ENCODE assay signal across 22 cellular contexts in genomic region chr10:71369602-71370001, GRCh38. TPM values are rescaled to one million over a fixed set of nuclear protein-coding genes. Genes with fewer than 3 reads are reported as not detected.
DNase-seq lines count a peak whose midpoint lies in the region; ATAC-seq, FAIRE-seq and TF ChIP-seq lines count a peak whose summit lies in the region.
"Had no signal": no experiment of that assay in that cellular context is flagged by ENCODE, and none has a peak within 500 bp of the region (broad histone marks: within the 10 kb centered on the region; RNA-seq: fewer than 3 reads in every experiment).

No MANE protein-coding gene starts in this region.

- BruUV-seq in HepG2 (replicated peaks; lab: Mats Ljungman, UMichigan): no TSS peak

- H2AFZ ChIP-seq in HepG2 (ENCODE audit: low read length): no peak overlapping the region
- H2AFZ ChIP-seq: GM23338 had no signal

- no peaks in the 10 kb centered on the region for H3K9me3 Mint-ChIP-seq in dendritic cell treated with granulocyte-macrophage colony-stimulating factor and Interleukin-4, amounts not matched to agents 40 ng/mL and 50 ng/mL, for 4 days
- H3K9me3 Mint-ChIP-seq: CD4-positive, alpha-beta T cell; CD8-positive, alpha-beta memory T cell; GM23338; HFFc6 had no signal

- H3K9me3 ChIP-seq in HepG2 (ENCODE audit: low read length): no peaks in the 10 kb centered on the region
- no peaks in the 10 kb centered on the region for H3K9me3 ChIP-seq in right lobe of liver
- H3K9me3 ChIP-seq in spleen: no peaks in the 10 kb centered on the region
- H3K9me3 ChIP-seq in gastroesophageal sphincter: no peaks in the 10 kb centered on the region
- H3K9me3 ChIP-seq in vagina: no peaks in the 10 kb centered on the region
- H3K9me3 ChIP-seq: BLaER1, HAP-1 had no signal

- ATAC-seq in HepG2 (no peak), right lobe of liver (no peak), gastroesophageal sphincter (no peak)
- ATAC-seq: GM23338 had no signal

- in situ Hi-C loops in HepG2 (cut with HindIII; ENCODE audit: extremely low pct_ligation_motif_present, low pct_unique_long_range_greater_than_20kb): no loop called here

- intact Hi-C loops in HepG2 (cut with micrococcal nuclease; ENCODE audit: unreplicated experiment) (no loop called here), right lobe of liver (cut with DNase I) (loop anchor here in 1 of 2 donors (5.0 kb wide), 1 partner anchor 47 kb away; no protein-coding TSS in a partner anchor), spleen (cut with DNase I; ENCODE audit: low total_unique reads) (loop anchor here (5.0 kb wide), 1 partner anchor 52 kb away; the partner anchor contains the start of gene SLC29A3), vagina (cut with DNase I) (no loop called here)
- intact Hi-C loops in dendritic cell treated with granulocyte-macrophage colony-stimulating factor and Interleukin-4, amounts not matched to agents 40 ng/mL and 50 ng/mL, for 4 days (cut with micrococcal nuclease): no loop called here

- no peak overlapping the region for H3K4me3 Mint-ChIP-seq in dendritic cell treated with granulocyte-macrophage colony-stimulating factor and Interleukin-4, amounts not matched to agents 40 ng/mL and 50 ng/mL, for 4 days
- H3K4me3 Mint-ChIP-seq: B cell; CD4-positive, alpha-beta T cell; CD8-positive, alpha-beta memory T cell; GM23338; HFFc6 had no signal

- no peak overlapping the region for H3K27ac ChIP-seq in HepG2 (ENCODE audit: extremely low read length, insufficient read depth, low read length)
- H3K27ac ChIP-seq in right lobe of liver: no peak overlapping the region
- H3K27ac ChIP-seq in spleen: no peak overlapping the region
- no peak overlapping the region for H3K27ac ChIP-seq in gastroesophageal sphincter
- no peak overlapping the region for H3K27ac ChIP-seq in vagina
- H3K27ac ChIP-seq: 22Rv1, BLaER1, C4-2B had no signal

- H3K27me3 ChIP-seq in HepG2 (ENCODE audit: control insufficient read depth in 1 of 2, insufficient read depth in 2 of 2, low read length in 2 of 2) (peaks cover 0 to 6% of the 10 kb centered on the region in 2 experiments; a peak in 1 of 5 replicates), right lobe of liver (no peaks in the 10 kb centered on the region), spleen (replicated peaks in 1 of 7) (no peaks in the 10 kb centered on the region), gastroesophageal sphincter (peaks cover 6% of the 10 kb centered on the region), vagina (no peaks in the 10 kb centered on the region)
- H3K27me3 ChIP-seq: BLaER1 had no signal

- H3K4me3 ChIP-seq in HepG2 (replicated peaks in 1 of 3; ENCODE audit: insufficient read depth in 1 of 3, low read depth in 2 of 3, low read length in 3 of 3) (no peak overlapping the region), right lobe of liver (no peak overlapping the region), spleen (no peak overlapping the region), gastroesophageal sphincter (no peak overlapping the region), vagina (no peak overlapping the region)
- H3K4me3 ChIP-seq: BLaER1, GM23338, HAP-1 had no signal

- no peak for FAIRE-seq in HepG2 (lab: Jason Lieb, UNC)
- FAIRE-seq: A204.1, D721Med, GM12891, GM18507, H54 had no signal

- no peaks in the 10 kb centered on the region for H3K27me3 Mint-ChIP-seq in dendritic cell treated with granulocyte-macrophage colony-stimulating factor and Interleukin-4, amounts not matched to agents 40 ng/mL and 50 ng/mL, for 4 days
- H3K27me3 Mint-ChIP-seq: B cell had no signal

- H3K9ac ChIP-seq in HepG2 (ENCODE audit: insufficient read depth, low read depth, low read length): no peak overlapping the region
- H3K9ac ChIP-seq: BLaER1 had no signal

- H3K4me1 ChIP-seq in HepG2 (ENCODE audit: insufficient read depth, low read length) (peaks cover 19% of the 10 kb centered on the region), right lobe of liver (no peaks in the 10 kb centered on the region), spleen (peaks cover 0 to 46% (median 21%) of the 10 kb centered on the region in 6 donors), gastroesophageal sphincter (no peaks in the 10 kb centered on the region), vagina (no peaks in the 10 kb centered on the region)
- H3K4me1 ChIP-seq: HAP-1 had no signal

- CTCF ChIA-PET in HepG2 (lab: Yijun Ruan, JAX; ENCODE audit: low intra/inter-chr PET ratio, low total read pairs): no interaction called here

- H4K20me1 ChIP-seq in HepG2 (ENCODE audit: insufficient read depth, low read length): no peaks in the 10 kb centered on the region
- H4K20me1 ChIP-seq: BLaER1 had no signal

- POLR2A ChIA-PET in HepG2 (lab: Yijun Ruan, JAX): no interaction called here

- 75% methylated on average over 1 of the region's 1 CpG for WGBS in HepG2 (ENCODE audit: low lambda C conversion rate)
- WGBS in right lobe of liver (ENCODE audit: insufficient coverage, low coverage, low lambda C conversion rate, missing lambda C conversion rate): 67% methylated on average over 1 of the region's 1 CpG
- WGBS in spleen, 5 donors: 74 to 91% (median 81%) methylated on average over 1 of the region's 1 CpG
- WGBS in gastroesophageal sphincter (ENCODE audit: low coverage in 1 of 2), 2 donors: 83% methylated on average over 1 of the region's 1 CpG; no CpG with 5 or more reads in 1 of the 2 donors

- DNase-seq in HepG2 (ENCODE audit: low spot score): no peak
- no peak for DNase-seq in right lobe of liver
- peak; percentile 24 for DNase-seq in spleen
- DNase-seq in vagina (ENCODE audit: extremely low spot score in 2 of 2): no peak
- DNase-seq: CD4-positive, alpha-beta T cell; CD8-positive, alpha-beta memory T cell; DMS79 treated with DMSO at 0.1 percent for 48 hours; GF-D8; HFFc6 had no signal

- H3K36me3 ChIP-seq in HepG2 (replicated peaks in 1 of 2; ENCODE audit: control insufficient read depth in 1 of 2, insufficient read depth in 2 of 2, low read length in 2 of 2): no peaks in the 10 kb centered on the region; a peak in 1 of 5 replicates
- no peaks in the 10 kb centered on the region for H3K36me3 ChIP-seq in right lobe of liver
- peaks cover 0 to 3% (median 0%) of the 10 kb centered on the region in 6 donors for H3K36me3 ChIP-seq in spleen
- peaks cover 0 to 5% of the 10 kb centered on the region in 2 donors for H3K36me3 ChIP-seq in gastroesophageal sphincter
- no peaks in the 10 kb centered on the region for H3K36me3 ChIP-seq in vagina
- H3K36me3 ChIP-seq: HAP-1 had no signal

- TF ChIP-seq POLR2A in HepG2 (IDR thresholded peaks at IDR 0.05; ENCODE audit: insufficient read depth in 1 of 2, low read depth in 2 of 2, low read length in 2 of 2): no peak
- TF ChIP-seq POLR2A in right lobe of liver (IDR thresholded peaks at IDR 0.05): no peak
- no peak for TF ChIP-seq POLR2A in spleen (IDR thresholded peaks at IDR 0.05)
- TF ChIP-seq POLR2A in gastroesophageal sphincter (IDR thresholded peaks at IDR 0.05): no peak
- no peak for TF ChIP-seq POLR2A in vagina (IDR thresholded peaks at IDR 0.05)

- TF ChIP-seq CTCF in HepG2 (CRISPR knock-in tag; IDR thresholded peaks at IDR 0.05) (no peak), right lobe of liver (IDR thresholded peaks at IDR 0.05) (no peak), spleen (IDR thresholded peaks at IDR 0.05 in 8 of 11, conservative IDR thresholded peaks at IDR 0.05 in 3 of 11) (no peak), gastroesophageal sphincter (IDR thresholded peaks at IDR 0.05) (no peak), vagina (IDR thresholded peaks at IDR 0.05) (no peak)

- TF ChIP-seq EP300 in HepG2 (IDR thresholded peaks at IDR 0.05; ENCODE audit: low read depth in 2 of 2, low read length in 2 of 2) (no peak), HepG2 (CRISPR knock-in tag; IDR thresholded peaks at IDR 0.05; ENCODE audit: borderline replicate concordance) (no peak), gastroesophageal sphincter (IDR thresholded peaks at IDR 0.05) (no peak)

- H3K79me2 ChIP-seq in HepG2 (ENCODE audit: insufficient read depth, low read length): no peaks in the 10 kb centered on the region

- no peak for TF ChIP-seq RAD21 in HepG2 (CRISPR knock-in tag; IDR thresholded peaks at IDR 0.05)

- H3K27ac Mint-ChIP-seq in dendritic cell treated with granulocyte-macrophage colony-stimulating factor and Interleukin-4, amounts not matched to agents 40 ng/mL and 50 ng/mL, for 4 days: peak overlapping the region; percentile 68
- H3K27ac Mint-ChIP-seq: B cell; CD4-positive, alpha-beta T cell; CD8-positive, alpha-beta memory T cell; GM23338; HFFc6 had no signal

- peaks cover 10% of the 10 kb centered on the region for H3K36me3 Mint-ChIP-seq in dendritic cell treated with granulocyte-macrophage colony-stimulating factor and Interleukin-4, amounts not matched to agents 40 ng/mL and 50 ng/mL, for 4 days (ENCODE audit: low read depth)

- peaks cover 92% of the 10 kb centered on the region for H3K4me1 Mint-ChIP-seq in dendritic cell treated with granulocyte-macrophage colony-stimulating factor and Interleukin-4, amounts not matched to agents 40 ng/mL and 50 ng/mL, for 4 days (ENCODE audit: low read depth)

- H3K4me2 ChIP-seq in HepG2 (ENCODE audit: low read depth, low read length): no peak overlapping the region
- H3K4me2 ChIP-seq: BLaER1, GM23338 had no signal

RNA-seq across cellular contexts. Expression of gene CDH23, which starts 27.1 kb away (rescaled TPM):
- not detected in 2 replicates for total RNA-seq in HepG2 (2016; rRNA removed; fragmentation: Illumina TruSeq; extraction: Trizol)
- 0.35 and 0.71 TPM in 2 replicates for total RNA-seq in HepG2 (2016; cell fraction: cytosol; rRNA removed; fragmentation: Illumina TruSeq; extraction: Trizol; ENCODE audit: low read depth)
- not detected in 2 replicates for total RNA-seq in HepG2 (2016; cell fraction: insoluble cytoplasmic fraction; rRNA removed; fragmentation: Illumina TruSeq; extraction: Trizol)
- 0.28 TPM in 1 of 2 replicates, not detected in the other for total RNA-seq in HepG2 (2016; cell fraction: membrane; rRNA removed; fragmentation: Illumina TruSeq; extraction: Trizol)
- total RNA-seq in HepG2 (2016; cell fraction: nucleus; rRNA removed; fragmentation: Illumina TruSeq; extraction: Trizol): not detected in 2 replicates
- polyA plus RNA-seq in HepG2 (2011; rRNA removed): 0.13 and 0.48 TPM in 2 replicates
- 0.13 and 0.15 TPM in 2 replicates for polyA plus RNA-seq in HepG2 (2011; cell fraction: cytosol; rRNA removed)
- polyA plus RNA-seq in HepG2 (2011; cell fraction: nucleus; rRNA removed): 0.45 and 0.98 TPM in 2 replicates
- 0.08 and 0.12 TPM in 2 replicates for polyA plus RNA-seq in HepG2 (2012)
- 0.34 and 0.35 TPM in 2 replicates for polyA plus RNA-seq in HepG2 (2016; cell fraction: cytosol; fragmentation: Illumina TruSeq; extraction: Trizol; ENCODE audit: low read depth)
- polyA plus RNA-seq in HepG2 (2016; cell fraction: insoluble cytoplasmic fraction; fragmentation: Illumina TruSeq; extraction: Trizol; ENCODE audit: low read depth): not detected in 2 replicates
- polyA plus RNA-seq in HepG2 (2016; cell fraction: membrane; fragmentation: Illumina TruSeq; extraction: Trizol; ENCODE audit: low read depth): not detected in 2 replicates
- not detected in 2 replicates for polyA plus RNA-seq in HepG2 (2016; cell fraction: nucleus; fragmentation: Illumina TruSeq; extraction: Trizol; ENCODE audit: insufficient read depth, low read depth)
- 0.12 and 0.14 TPM in 2 replicates for polyA minus RNA-seq in HepG2 (2011; rRNA and poly(A)+ RNA removed; ENCODE audit: low replicate concordance)
- polyA minus RNA-seq in HepG2 (2011; cell fraction: cytosol; rRNA and poly(A)+ RNA removed): not detected in 2 replicates
- 0.52 and 0.62 TPM in 2 replicates for polyA minus RNA-seq in HepG2 (2011; cell fraction: nucleus; rRNA and poly(A)+ RNA removed)
- total RNA-seq in right lobe of liver: 10 to 100 TPM in 1 of 6 experiments, 1 to 10 TPM in 5; 3.3 to 19.7 (median 6.3) TPM
- 10 to 100 TPM in 5 of 7 donors, 1 to 10 TPM in 2; 8.4 to 19.9 (median 12.8) TPM for total RNA-seq in spleen
- 1 to 10 TPM; 2.0 to 4.8 (median 3.3) TPM for polyA plus RNA-seq in spleen
- total RNA-seq in gastroesophageal sphincter: 10 to 100 TPM in 3 of 4 donors, 1 to 10 TPM in 1; 5.1 to 33.5 (median 16.2) TPM
- total RNA-seq in vagina: 10.3 TPM

RNA-seq across cellular contexts. Expression of gene SLC29A3, which starts 50.5 kb away (rescaled TPM):
- 5.3 and 8.6 TPM in 2 replicates for total RNA-seq in HepG2 (2016; rRNA removed; fragmentation: Illumina TruSeq; extraction: Trizol)
- 3.3 and 4.1 TPM in 2 replicates for total RNA-seq in HepG2 (2016; cell fraction: cytosol; rRNA removed; fragmentation: Illumina TruSeq; extraction: Trizol; ENCODE audit: low read depth)
- total RNA-seq in HepG2 (2016; cell fraction: insoluble cytoplasmic fraction; rRNA removed; fragmentation: Illumina TruSeq; extraction: Trizol): 5.0 and 9.4 TPM in 2 replicates
- total RNA-seq in HepG2 (2016; cell fraction: membrane; rRNA removed; fragmentation: Illumina TruSeq; extraction: Trizol): 6.3 and 7.6 TPM in 2 replicates
- 9.6 and 10.1 TPM in 2 replicates for total RNA-seq in HepG2 (2016; cell fraction: nucleus; rRNA removed; fragmentation: Illumina TruSeq; extraction: Trizol)
- polyA plus RNA-seq in HepG2 (2011; rRNA removed): 11.8 and 14.4 TPM in 2 replicates
- polyA plus RNA-seq in HepG2 (2011; cell fraction: cytosol; rRNA removed): 11.4 and 13.2 TPM in 2 replicates
- 10.9 and 11.3 TPM in 2 replicates for polyA plus RNA-seq in HepG2 (2011; cell fraction: nucleus; rRNA removed)
- 13.5 and 17.5 TPM in 2 replicates for polyA plus RNA-seq in HepG2 (2012)
- 5.1 and 5.8 TPM in 2 replicates for polyA plus RNA-seq in HepG2 (2016; cell fraction: cytosol; fragmentation: Illumina TruSeq; extraction: Trizol; ENCODE audit: low read depth)
- polyA plus RNA-seq in HepG2 (2016; cell fraction: insoluble cytoplasmic fraction; fragmentation: Illumina TruSeq; extraction: Trizol; ENCODE audit: low read depth): 6.5 and 10.2 TPM in 2 replicates
- 8.9 and 9.6 TPM in 2 replicates for polyA plus RNA-seq in HepG2 (2016; cell fraction: membrane; fragmentation: Illumina TruSeq; extraction: Trizol; ENCODE audit: low read depth)
- polyA plus RNA-seq in HepG2 (2016; cell fraction: nucleus; fragmentation: Illumina TruSeq; extraction: Trizol; ENCODE audit: insufficient read depth, low read depth): 19.0 and 21.6 TPM in 2 replicates
- 18.5 and 33.8 TPM in 2 replicates for polyA minus RNA-seq in HepG2 (2011; rRNA and poly(A)+ RNA removed; ENCODE audit: low replicate concordance)
- polyA minus RNA-seq in HepG2 (2011; cell fraction: cytosol; rRNA and poly(A)+ RNA removed): 8.6 and 10.2 TPM in 2 replicates
- 11.1 and 12.4 TPM in 2 replicates for polyA minus RNA-seq in HepG2 (2011; cell fraction: nucleus; rRNA and poly(A)+ RNA removed)
- 10 to 100 TPM in 2 of 6 experiments, 1 to 10 TPM in 4; 5.7 to 17.4 (median 7.7) TPM for total RNA-seq in right lobe of liver
- total RNA-seq in spleen: 10 to 100 TPM in 3 of 7 donors, 1 to 10 TPM in 4; 7.5 to 15.6 (median 9.3) TPM
- 1 to 10 TPM; 3.3 to 7.7 (median 4.8) TPM for polyA plus RNA-seq in spleen
- 1 to 10 TPM; 3.3 to 9.8 (median 4.9) TPM for total RNA-seq in gastroesophageal sphincter
- total RNA-seq in vagina: 7.6 TPM
